Comparison of ENCODE assay signal across 24 cellular contexts in genomic region chr2:23993736-23994269, GRCh38. TPM values are rescaled to one million over a fixed set of nuclear protein-coding genes. Genes with fewer than 3 reads are reported as not detected.
"Had no signal": no experiment of that assay in that cellular context is flagged by ENCODE, and none has a peak within 500 bp of the region (broad histone marks: within the 10 kb centered on the region; RNA-seq: fewer than 3 reads in every experiment).

No MANE protein-coding gene starts in this region.

- FAIRE-seq: endothelial cell of umbilical vein, kidney, small intestine, urothelium cell line had no signal

- H3K4me3 Mint-ChIP-seq: immature natural killer cell; memory B cell; naive thymus-derived CD4-positive, alpha-beta T cell; type B pancreatic cell had no signal

- H3K9me3 Mint-ChIP-seq: immature natural killer cell; memory B cell; naive thymus-derived CD4-positive, alpha-beta T cell; type B pancreatic cell had no signal

- ATAC-seq: foreskin keratinocyte; left cardiac atrium; lower lobe of right lung; naive thymus-derived CD4-positive, alpha-beta T cell; stimulated activated naive CD8-positive, alpha-beta T cell treated with anti-CD3 and anti-CD28 coated beads, Interleukin-15, Interleukin-2, amounts not matched to agents 100 U/mL and 50 U/mL, for 24 hours had no signal

- H3K27ac Mint-ChIP-seq: immature natural killer cell; memory B cell; naive thymus-derived CD4-positive, alpha-beta T cell; type B pancreatic cell had no signal

- H3K27ac ChIP-seq: colonic mucosa, foreskin keratinocyte, left ventricle myocardium inferior, lower lobe of right lung, ovary, right atrium auricular region, sigmoid colon, suprapubic skin, thyroid gland had no signal

- H3K4me1 ChIP-seq: colonic mucosa, foreskin keratinocyte, left ventricle myocardium inferior, lower lobe of right lung, right atrium auricular region, sigmoid colon, suprapubic skin, thyroid gland had no signal

- H3K4me1 Mint-ChIP-seq: immature natural killer cell; memory B cell; naive thymus-derived CD4-positive, alpha-beta T cell had no signal

- DNase-seq: colonic mucosa; dermis blood vessel endothelial cell; erythroblast; foreskin keratinocyte; immature natural killer cell; kidney; left cardiac atrium; left ventricle myocardium inferior; lower lobe of right lung; naive thymus-derived CD4-positive, alpha-beta T cell; nucleus accumbens; ovary; sigmoid colon; small intestine; stimulated activated CD4-positive, alpha-beta T cell treated with anti-CD3 and anti-CD28 coated beads, Interleukin-2, amount 100 ng/mL, for 48 hours; stimulated activated naive CD8-positive, alpha-beta T cell treated with anti-CD3 and anti-CD28 coated beads, Interleukin-15, Interleukin-2, amounts not matched to agents 100 U/mL and 50 U/mL, for 24 hours; thyroid gland had no signal

- H3K9me3 ChIP-seq: colonic mucosa, left ventricle myocardium inferior, lower lobe of right lung, ovary, right atrium auricular region, sigmoid colon, suprapubic skin, thyroid gland had no signal

- H3K27me3 Mint-ChIP-seq: memory B cell; naive thymus-derived CD4-positive, alpha-beta T cell; type B pancreatic cell had no signal

- H3K4me3 ChIP-seq: colonic mucosa, left ventricle myocardium inferior, lower lobe of right lung, ovary, right atrium auricular region, sigmoid colon, suprapubic skin, thyroid gland had no signal

RNA-seq across cellular contexts. Expression of gene MFSD2B, which starts 16.1 kb away (rescaled TPM):
- total RNA-seq: posterior vena cava, sigmoid colon, thyroid gland had no signal
- polyA plus RNA-seq: naive thymus-derived CD4-positive, alpha-beta T cell had no signal

RNA-seq across cellular contexts. Expression of gene FKBP1B, which starts 55.7 kb away (rescaled TPM):
- polyA plus RNA-seq: naive thymus-derived CD4-positive, alpha-beta T cell had no signal
